20 cellular contexts compared by ENCODE assay signal in the genomic region with DNA sequence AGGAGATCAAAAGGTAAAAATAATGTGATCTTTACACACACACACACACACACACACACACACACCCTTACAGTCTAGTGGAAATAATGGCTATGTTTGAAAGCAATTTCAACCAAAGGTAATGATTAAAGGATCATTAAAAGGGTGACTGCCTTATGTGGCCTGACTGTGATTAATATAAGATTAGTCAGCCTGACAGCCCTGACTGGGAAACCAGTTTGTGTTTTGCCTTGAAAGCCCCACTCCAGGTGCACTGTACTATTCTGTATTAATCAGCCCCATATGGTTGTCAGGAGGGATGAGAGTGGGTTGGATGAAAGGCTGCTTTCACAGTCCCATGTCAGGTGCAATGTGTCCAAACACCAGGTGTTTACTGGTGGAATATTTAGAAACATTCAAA. TPM values are rescaled to one million over a fixed set of nuclear protein-coding genes. Genes with fewer than 3 reads are reported as not detected.
A peak's percentile ranks its signal among the peaks of the same experiment; 100 is the strongest.
DNase-seq lines count a peak whose midpoint lies in the region; TF ChIP-seq lines count a peak whose summit lies in the region.
"Had no signal": no experiment of that assay in that cellular context is flagged by ENCODE, and none has a peak within 500 bp of the region (broad histone marks: within the 10 kb centered on the region; RNA-seq: fewer than 3 reads in every experiment).

No MANE protein-coding gene starts in this region.

- H3K79me2 ChIP-seq in mammary epithelial cell (ENCODE audit: insufficient read depth, low read length) = peaks cover 39% of the 10 kb centered on the region
- H3K79me2 ChIP-seq in osteoblast (ENCODE audit: insufficient read depth, low read length) = no peaks in the 10 kb centered on the region

- no peak overlapping the region for H3K9ac ChIP-seq in mammary epithelial cell (ENCODE audit: insufficient read depth, low read length)

- H3K4me2 ChIP-seq in mammary epithelial cell (ENCODE audit: insufficient read depth, low read depth, low read length) = no peak overlapping the region
- no peak overlapping the region for H3K4me2 ChIP-seq in osteoblast (ENCODE audit: insufficient read depth, low read length)

- H3K4me3 ChIP-seq in mammary epithelial cell (replicated peaks in 1 of 3; ENCODE audit: insufficient read depth in 1 of 3, low read depth in 2 of 3, low read length in 3 of 3) = no peak overlapping the region
- no peak overlapping the region for H3K4me3 ChIP-seq in breast epithelium
- H3K4me3 ChIP-seq in BE2C (ENCODE audit: low read depth, low read length) = no peak overlapping the region
- H3K4me3 ChIP-seq in osteoblast (ENCODE audit: insufficient read depth, low read length) = no peak overlapping the region
- H3K4me3 ChIP-seq: cardiac muscle cell had no signal

- H3K9me3 ChIP-seq in mammary epithelial cell (replicated peaks; ENCODE audit: insufficient read depth, low read length) = no peaks in the 10 kb centered on the region
- no peaks in the 10 kb centered on the region for H3K9me3 ChIP-seq in breast epithelium
- no peaks in the 10 kb centered on the region for H3K9me3 ChIP-seq in BE2C
- no peaks in the 10 kb centered on the region for H3K9me3 ChIP-seq in osteoblast (ENCODE audit: low read depth, low read length)

- H3K36me3 ChIP-seq in mammary epithelial cell (ENCODE audit: insufficient read depth, low read length) (no peaks in the 10 kb centered on the region), breast epithelium (no peaks in the 10 kb centered on the region), BE2C (no peaks in the 10 kb centered on the region), osteoblast (ENCODE audit: insufficient read depth, low read length) (no peaks in the 10 kb centered on the region)
- H3K36me3 ChIP-seq: cardiac muscle cell had no signal

- in situ Hi-C loops in mammary epithelial cell (cut with MboI; ENCODE audit: low sequenced_read_pairs in 2 of 2) = no loop called here
- in situ Hi-C loops in GM13976 (cut with MboI; ENCODE audit: low sequenced_read_pairs, unreplicated experiment) = no loop called here

- H2AFZ ChIP-seq in mammary epithelial cell (ENCODE audit: low read depth, low read length) (no peak overlapping the region), osteoblast (ENCODE audit: low read length) (no peak overlapping the region)

- no TSS peak for BruUV-seq in mammary epithelial cell (replicated peaks; lab: Mats Ljungman, UMichigan)

- H4K20me1 ChIP-seq in mammary epithelial cell (ENCODE audit: insufficient read depth, low read length) (no peaks in the 10 kb centered on the region), osteoblast (ENCODE audit: insufficient read depth, low read length) (no peaks in the 10 kb centered on the region)

- TF ChIP-seq POLR2A in breast epithelium (IDR thresholded peaks at IDR 0.05) = no peak

- H3K27me3 ChIP-seq in mammary epithelial cell (ENCODE audit: insufficient read depth, low read length) (no peaks in the 10 kb centered on the region), breast epithelium (no peaks in the 10 kb centered on the region), BE2C (no peaks in the 10 kb centered on the region; the same call in 1 of the 2 replicates), osteoblast (ENCODE audit: insufficient read depth, low read length) (no peaks in the 10 kb centered on the region)
- H3K27me3 ChIP-seq: cardiac muscle cell had no signal

- intact Hi-C loops in mammary epithelial cell (cut with micrococcal nuclease) = no loop called here
- intact Hi-C loops in breast epithelium (cut with DNase I; ENCODE audit: low total_unique reads) = no loop called here

- DNase-seq in mammary epithelial cell (peak; percentile 89), breast epithelium (ENCODE audit: low spot score in 2 of 2) (no peak), NCI-H774 (lab: John Stamatoyannopoulos, UW) (peak; percentile 73), epithelial cell of prostate (ENCODE audit: low read depth, low spot score) (peak; percentile 62), BE2C (no peak), GM13976 (ENCODE audit: low spot score) (no peak), osteoblast (ENCODE audit: insufficient read length, low spot score, missing footprints) (no peak)
- no peak for DNase-seq in stimulated activated naive CD4-positive, alpha-beta T cell (lab: John Stamatoyannopoulos, UW)
- DNase-seq: activated CD4-positive, alpha-beta memory T cell treated with anti-CD3 and anti-CD28 coated beads for 36 hours; activated naive CD8-positive, alpha-beta T cell treated with anti-CD3 and anti-CD28 coated beads for 36 hours; activated T-cell treated with anti-CD3 and anti-CD28 coated beads, Interleukin-2, amount 50 U/mL, for 24 hours; CD4-positive, alpha-beta memory T cell; effector CD8-positive, alpha-beta T cell; hippocampal formation; left cardiac atrium; NCI-H2029; right cardiac atrium; SHP77 treated with DMSO at 0.1 percent for 48 hours had no signal

- CTCF ChIA-PET in mammary epithelial cell (lab: Charles Lee; ENCODE audit: low non-redundant PET) = no interaction called here

- peak overlapping the region; percentile 48 for H3K27ac ChIP-seq in mammary epithelial cell (ENCODE audit: insufficient read depth, low read depth, low read length)
- H3K27ac ChIP-seq in breast epithelium = no peak overlapping the region
- no peak overlapping the region for H3K27ac ChIP-seq in epithelial cell of prostate
- no peak overlapping the region for H3K27ac ChIP-seq in osteoblast (ENCODE audit: low read depth, low read length)
- H3K27ac ChIP-seq: cardiac muscle cell had no signal

- dilution Hi-C loops in mammary epithelial cell (cut with HindIII; ENCODE audit: low sequenced_read_pairs) = no loop called here

- TF ChIP-seq CTCF in mammary epithelial cell (conservative IDR thresholded peaks at IDR 0.05 in 1 of 2, IDR thresholded peaks at IDR 0.05 in 1 of 2; ENCODE audit: extremely low read depth in 1 of 2, insufficient read depth in 1 of 2, low read depth in 1 of 2, low read length in 2 of 2) (no peak), breast epithelium (IDR thresholded peaks at IDR 0.05) (no peak), BE2C (IDR thresholded peaks at IDR 0.05; ENCODE audit: low read depth, low read length) (no peak), GM13976 (IDR thresholded peaks at IDR 0.05; ENCODE audit: borderline replicate concordance, control extremely low read depth, extremely low read depth, insufficient read depth, missing control alignments) (no peak), osteoblast (IDR thresholded peaks at IDR 0.05; ENCODE audit: extremely low read depth, low read depth, low read length) (no peak)

- peaks cover 53% of the 10 kb centered on the region for H3K4me1 ChIP-seq in mammary epithelial cell (ENCODE audit: insufficient read depth, low read length)
- H3K4me1 ChIP-seq in breast epithelium = no peaks in the 10 kb centered on the region
- no peaks in the 10 kb centered on the region for H3K4me1 ChIP-seq in BE2C
- peaks cover 36% of the 10 kb centered on the region for H3K4me1 ChIP-seq in osteoblast (ENCODE audit: insufficient read depth, low read length)

RNA-seq across cellular contexts. Expression of gene RASSF9, which starts 10.5 kb away (rescaled TPM):
- total RNA-seq in mammary epithelial cell (10 to 100 TPM in 1 of 2 donors, 1 to 10 TPM in 1; 7.1 to 13.5 TPM), breast epithelium (1 to 10 TPM; 2.2 to 2.9 (median 2.9) TPM), osteoblast (5.8 and 6.8 TPM in 2 replicates)
- polyA plus RNA-seq in mammary epithelial cell = 2.6 TPM
- polyA minus RNA-seq in mammary epithelial cell = 6.0 TPM
- polyA plus RNA-seq in BE2C (2012; ENCODE audit: insufficient read depth, insufficient read length, low read depth) = not detected
- total RNA-seq: activated CD4-positive, alpha-beta memory T cell treated with anti-CD3 and anti-CD28 coated beads for 36 hours; activated naive CD8-positive, alpha-beta T cell treated with anti-CD3 and anti-CD28 coated beads for 36 hours; CD4-positive, alpha-beta memory T cell; mononuclear cell had no signal
- polyA plus RNA-seq: CD4-positive, alpha-beta memory T cell had no signal

RNA-seq across cellular contexts. Expression of gene NTS, which starts 48.3 kb away (rescaled TPM):
- total RNA-seq in mammary epithelial cell (not detected), breast epithelium (10 to 100 TPM in 1 of 3 donors, under 1 TPM in 1, not detected in 1; 0.64 to 10.2 TPM), osteoblast (not detected in 2 replicates)
- polyA plus RNA-seq in mammary epithelial cell = not detected
- not detected for polyA minus RNA-seq in mammary epithelial cell
- not detected for polyA plus RNA-seq in BE2C (2012; ENCODE audit: insufficient read depth, insufficient read length, low read depth)
- total RNA-seq: activated CD4-positive, alpha-beta memory T cell treated with anti-CD3 and anti-CD28 coated beads for 36 hours; activated naive CD8-positive, alpha-beta T cell treated with anti-CD3 and anti-CD28 coated beads for 36 hours; CD4-positive, alpha-beta memory T cell; mononuclear cell had no signal
- polyA plus RNA-seq: CD4-positive, alpha-beta memory T cell had no signal

Comparison
In these comparisons a context has a peak if more than half of its experiments do, and no peak if none do; other contexts are left out.
1. DNase-seq: peak in mammary epithelial cell (single experiment), NCI-H774 (single experiment) and epithelial cell of prostate (single experiment); none in breast epithelium (0 of 2), BE2C (single experiment), GM13976 (single experiment), osteoblast (single experiment) and stimulated activated naive CD4-positive, alpha-beta T cell (0 of 6).